Comparison of ENCODE assay signal across 14 cellular contexts in genomic region chr10:14240253-14241189, GRCh38.
DNase-seq lines count a peak whose midpoint lies in the region; ATAC-seq and TF ChIP-seq lines count a peak whose summit lies in the region.
"Had no signal": no experiment of that assay in that cellular context is flagged by ENCODE, and none has a peak within 500 bp of the region (broad histone marks: within the 10 kb centered on the region; RNA-seq: fewer than 3 reads in every experiment).

No MANE protein-coding gene starts in this region.

- H3K36me3 Mint-ChIP-seq in GM23338 (ENCODE audit: low read depth), result no peaks in the 10 kb centered on the region

- peaks cover 24% of the 10 kb centered on the region for H3K4me1 Mint-ChIP-seq in GM23338
- H3K4me1 Mint-ChIP-seq: activated B cell treated with CpG ODN at 0.5 μM for 24 hours; central memory CD8-positive, alpha-beta T cell had no signal

- DNase-seq in AG09309 (ENCODE audit: low read depth) (no peak), GM23338 (ENCODE audit: low spot score) (peak; percentile 66), RPMI7951 (ENCODE audit: low read depth) (peak; percentile 70), iPS-NIHi7 (ENCODE audit: extremely low spot score) (peak; percentile 49), SIG-M5 treated with dmso at 0.1 percent for 504 hours (lab: John Stamatoyannopoulos, UW; ENCODE audit: unreplicated experiment) (no peak), psoas muscle (no peak), EL (no peak)
- DNase-seq: activated B cell treated with CpG ODN at 0.5 μM for 24 hours, left lung, pancreas, SIG-M5 had no signal

- H3K4me3 ChIP-seq in AG09309 (ENCODE audit: control insufficient read depth, low read depth, low read length) (no peak overlapping the region), GM23338 (no peak overlapping the region), psoas muscle (no peak overlapping the region)
- H3K4me3 ChIP-seq: left lung, pancreas, suprapubic skin had no signal

- peak overlapping the region; percentile 82; the same call in 1 of the 2 replicates for H3K27ac Mint-ChIP-seq in GM23338
- H3K27ac Mint-ChIP-seq: activated B cell treated with CpG ODN at 0.5 μM for 24 hours had no signal

- no peaks in the 10 kb centered on the region for H4K20me1 ChIP-seq in GM23338 (replicated peaks; ENCODE audit: insufficient read depth)

- H3K27me3 Mint-ChIP-seq in GM23338 (ENCODE audit: insufficient read depth, low read depth, poor library complexity), result peaks cover 2% of the 10 kb centered on the region

- H3K27me3 ChIP-seq in GM23338 (ENCODE audit: insufficient read depth) (no peaks in the 10 kb centered on the region), psoas muscle (ENCODE audit: insufficient read depth in 3 of 3, low read length in 2 of 3) (no peaks in the 10 kb centered on the region)
- H3K27me3 ChIP-seq: pancreas had no signal

- no peaks in the 10 kb centered on the region for H3F3A ChIP-seq in GM23338 (replicated peaks; ENCODE audit: low read depth)

- intact Hi-C loops in psoas muscle (cut with DNase I), result no loop called here

- H3K4me2 ChIP-seq in GM23338, result peak overlapping the region; percentile 38; the same call in 1 of the 2 replicates

- no peak overlapping the region; the same call in 2 of the 3 replicates for H3K4me3 Mint-ChIP-seq in GM23338
- H3K4me3 Mint-ChIP-seq: activated B cell treated with CpG ODN at 0.5 μM for 24 hours; central memory CD8-positive, alpha-beta T cell had no signal

- WGBS in psoas muscle, 3 donors, result 47 to 52% (median 49%) methylated on average over 13 of the region's 13 CpGs

- no peak overlapping the region for H2AFZ ChIP-seq in GM23338

- H3K27ac ChIP-seq in GM23338 (ENCODE audit: low read depth) (no peak overlapping the region), psoas muscle (no peak overlapping the region)
- H3K27ac ChIP-seq: left lung, pancreas, suprapubic skin had no signal

- peaks cover 5% of the 10 kb centered on the region; the same call in 2 of the 3 replicates for H3K9me3 Mint-ChIP-seq in GM23338
- H3K9me3 Mint-ChIP-seq: central memory CD8-positive, alpha-beta T cell had no signal

- ATAC-seq in GM23338 (peak; percentile 60), psoas muscle (no peak), GM18505 (IDR thresholded peaks at IDR 0.05; ENCODE audit: unreplicated experiment) (no peak)
- ATAC-seq: left lung, pancreas had no signal

- TF ChIP-seq CTCF in AG09309 (IDR thresholded peaks at IDR 0.05; ENCODE audit: control insufficient read depth, insufficient read depth, low read depth, low read length, missing control alignments) (peak; percentile 2), GM23338 (conservative IDR thresholded peaks at IDR 0.05; ENCODE audit: low read depth in 2 of 2) (peak; percentile 48 to 57), psoas muscle (IDR thresholded peaks at IDR 0.05) (no peak)

- no peaks in the 10 kb centered on the region for H3K79me2 ChIP-seq in GM23338 (replicated peaks; ENCODE audit: insufficient read depth)

- H3K4me1 ChIP-seq in GM23338 (ENCODE audit: insufficient read depth), result peaks cover 15% of the 10 kb centered on the region
- no peaks in the 10 kb centered on the region for H3K4me1 ChIP-seq in psoas muscle
- H3K4me1 ChIP-seq: left lung, pancreas, suprapubic skin had no signal

- no peaks in the 10 kb centered on the region; the same call in 1 of the 2 replicates for H3K9me2 ChIP-seq in GM23338 (ENCODE audit: insufficient read depth)

- no peak for TF ChIP-seq POLR2A in GM18505 (IDR thresholded peaks at IDR 0.05; ENCODE audit: borderline replicate concordance, extremely low read depth, insufficient read depth, insufficient read length)

- no peaks in the 10 kb centered on the region for H3K36me3 ChIP-seq in GM23338 (ENCODE audit: insufficient read depth)
- no peaks in the 10 kb centered on the region for H3K36me3 ChIP-seq in psoas muscle (ENCODE audit: insufficient read depth in 1 of 2, low read depth in 1 of 2)
- H3K36me3 ChIP-seq: left lung, pancreas, suprapubic skin had no signal

- no peaks in the 10 kb centered on the region for H3K9me3 ChIP-seq in psoas muscle
- H3K9me3 ChIP-seq: left lung, pancreas, suprapubic skin had no signal

TF ChIP-seq in GM23338, 12 proteins besides CTCF, POLR2A, EP300 and RAD21:
- TF ChIP-seq, protein P1, sequence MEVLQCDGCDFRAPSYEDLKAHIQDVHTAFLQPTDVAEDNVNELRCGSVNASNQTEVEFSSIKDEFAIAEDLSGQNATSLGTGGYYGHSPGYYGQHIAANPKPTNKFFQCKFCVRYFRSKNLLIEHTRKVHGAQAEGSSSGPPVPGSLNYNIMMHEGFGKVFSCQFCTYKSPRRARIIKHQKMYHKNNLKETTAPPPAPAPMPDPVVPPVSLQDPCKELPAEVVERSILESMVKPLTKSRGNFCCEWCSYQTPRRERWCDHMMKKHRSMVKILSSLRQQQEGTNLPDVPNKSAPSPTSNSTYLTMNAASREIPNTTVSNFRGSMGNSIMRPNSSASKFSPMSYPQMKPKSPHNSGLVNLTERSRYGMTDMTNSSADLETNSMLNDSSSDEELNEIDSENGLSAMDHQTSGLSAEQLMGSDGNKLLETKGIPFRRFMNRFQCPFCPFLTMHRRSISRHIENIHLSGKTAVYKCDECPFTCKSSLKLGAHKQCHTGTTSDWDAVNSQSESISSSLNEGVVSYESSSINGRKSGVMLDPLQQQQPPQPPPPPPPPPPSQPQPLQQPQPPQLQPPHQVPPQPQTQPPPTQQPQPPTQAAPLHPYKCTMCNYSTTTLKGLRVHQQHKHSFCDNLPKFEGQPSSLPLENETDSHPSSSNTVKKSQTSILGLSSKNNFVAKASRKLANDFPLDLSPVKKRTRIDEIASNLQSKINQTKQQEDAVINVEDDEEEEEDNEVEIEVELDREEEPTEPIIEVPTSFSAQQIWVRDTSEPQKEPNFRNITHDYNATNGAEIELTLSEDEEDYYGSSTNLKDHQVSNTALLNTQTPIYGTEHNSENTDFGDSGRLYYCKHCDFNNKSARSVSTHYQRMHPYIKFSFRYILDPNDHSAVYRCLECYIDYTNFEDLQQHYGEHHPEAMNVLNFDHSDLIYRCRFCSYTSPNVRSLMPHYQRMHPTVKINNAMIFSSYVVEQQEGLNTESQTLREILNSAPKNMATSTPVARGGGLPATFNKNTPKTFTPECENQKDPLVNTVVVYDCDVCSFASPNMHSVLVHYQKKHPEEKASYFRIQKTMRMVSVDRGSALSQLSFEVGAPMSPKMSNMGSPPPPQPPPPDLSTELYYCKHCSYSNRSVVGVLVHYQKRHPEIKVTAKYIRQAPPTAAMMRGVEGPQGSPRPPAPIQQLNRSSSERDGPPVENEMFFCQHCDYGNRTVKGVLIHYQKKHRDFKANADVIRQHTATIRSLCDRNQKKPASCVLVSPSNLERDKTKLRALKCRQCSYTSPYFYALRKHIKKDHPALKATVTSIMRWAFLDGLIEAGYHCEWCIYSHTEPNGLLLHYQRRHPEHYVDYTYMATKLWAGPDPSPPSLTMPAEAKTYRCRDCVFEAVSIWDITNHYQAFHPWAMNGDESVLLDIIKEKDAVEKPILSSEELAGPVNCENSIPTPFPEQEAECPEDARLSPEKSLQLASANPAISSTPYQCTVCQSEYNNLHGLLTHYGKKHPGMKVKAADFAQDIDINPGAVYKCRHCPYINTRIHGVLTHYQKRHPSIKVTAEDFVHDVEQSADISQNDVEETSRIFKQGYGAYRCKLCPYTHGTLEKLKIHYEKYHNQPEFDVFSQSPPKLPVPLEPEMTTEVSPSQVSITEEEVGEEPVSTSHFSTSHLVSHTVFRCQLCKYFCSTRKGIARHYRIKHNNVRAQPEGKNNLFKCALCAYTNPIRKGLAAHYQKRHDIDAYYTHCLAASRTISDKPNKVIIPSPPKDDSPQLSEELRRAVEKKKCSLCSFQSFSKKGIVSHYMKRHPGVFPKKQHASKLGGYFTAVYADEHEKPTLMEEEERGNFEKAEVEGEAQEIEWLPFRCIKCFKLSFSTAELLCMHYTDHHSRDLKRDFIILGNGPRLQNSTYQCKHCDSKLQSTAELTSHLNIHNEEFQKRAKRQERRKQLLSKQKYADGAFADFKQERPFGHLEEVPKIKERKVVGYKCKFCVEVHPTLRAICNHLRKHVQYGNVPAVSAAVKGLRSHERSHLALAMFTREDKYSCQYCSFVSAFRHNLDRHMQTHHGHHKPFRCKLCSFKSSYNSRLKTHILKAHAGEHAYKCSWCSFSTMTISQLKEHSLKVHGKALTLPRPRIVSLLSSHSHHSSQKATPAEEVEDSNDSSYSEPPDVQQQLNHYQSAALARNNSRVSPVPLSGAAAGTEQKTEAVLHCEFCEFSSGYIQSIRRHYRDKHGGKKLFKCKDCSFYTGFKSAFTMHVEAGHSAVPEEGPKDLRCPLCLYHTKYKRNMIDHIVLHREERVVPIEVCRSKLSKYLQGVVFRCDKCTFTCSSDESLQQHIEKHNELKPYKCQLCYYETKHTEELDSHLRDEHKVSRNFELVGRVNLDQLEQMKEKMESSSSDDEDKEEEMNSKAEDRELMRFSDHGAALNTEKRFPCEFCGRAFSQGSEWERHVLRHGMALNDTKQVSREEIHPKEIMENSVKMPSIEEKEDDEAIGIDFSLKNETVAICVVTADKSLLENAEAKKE (CRISPR knock-in tag; IDR thresholded peaks at IDR 0.05), result no peak
- no peak for TF ChIP-seq EZH2 (IDR thresholded peaks at IDR 0.05; ENCODE audit: low read depth, unreplicated experiment)

Comparison
In these comparisons a context has a peak if more than half of its experiments do, and no peak if none do; other contexts are left out.
1. DNase-seq: peak in GM23338 (single experiment), RPMI7951 (single experiment) and iPS-NIHi7 (single experiment); none in AG09309 (single experiment), SIG-M5 treated with dmso at 0.1 percent for 504 hours (single experiment), psoas muscle (0 of 2) and EL (single experiment).